Comparison of ENCODE assay signal across 8 cellular contexts in the genomic region with DNA sequence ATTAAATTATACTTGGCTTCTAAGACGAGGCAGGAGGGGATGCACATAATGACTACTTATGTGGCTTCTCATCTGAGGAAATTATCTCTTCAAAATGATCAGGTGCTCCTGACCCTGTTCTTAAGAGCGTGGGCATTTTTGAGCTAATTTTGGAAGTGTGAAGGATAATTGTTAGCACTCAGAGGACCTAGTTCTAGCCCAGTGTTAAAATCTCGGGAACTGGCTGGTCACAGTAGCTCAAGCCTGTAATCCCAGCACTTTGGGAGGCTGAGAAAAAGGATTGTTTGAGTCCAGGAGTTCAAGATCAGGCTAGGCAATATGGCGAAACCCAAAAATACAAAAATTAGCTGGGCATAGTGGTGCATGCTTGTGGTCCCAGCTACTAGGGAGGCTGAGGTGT.
"Had no signal": no experiment of that assay in that cellular context is flagged by ENCODE, and none has a peak within 500 bp of the region (broad histone marks: within the 10 kb centered on the region; RNA-seq: fewer than 3 reads in every experiment).

No MANE protein-coding gene starts in this region.

- H3K9me3 Mint-ChIP-seq: GM23338, H9, IgD-negative memory B cell had no signal

- DNase-seq: H9, HCEC 1CT, KBM-7 had no signal

- H3K27me3 Mint-ChIP-seq: IgD-negative memory B cell had no signal

- ATAC-seq: GM23338 had no signal

- H3K27ac Mint-ChIP-seq: GM23338, H9, IgD-negative memory B cell had no signal

- H3K4me3 ChIP-seq: GM23338 had no signal

- H2AFZ ChIP-seq: GM23338 had no signal

- H3K4me1 Mint-ChIP-seq: GM23338, IgD-negative memory B cell had no signal

- FAIRE-seq: H1, H54, HTR-8/SVneo had no signal

- H3K4me2 ChIP-seq: GM23338 had no signal

- H3K4me3 Mint-ChIP-seq: GM23338, H9 had no signal
